8 cellular contexts compared by ENCODE assay signal in genomic region chr6:73854998-73855718, GRCh38.
DNase-seq lines count a peak whose midpoint lies in the region; ATAC-seq, FAIRE-seq and TF ChIP-seq lines count a peak whose summit lies in the region.

No MANE protein-coding gene starts in this region.

- ATAC-seq in HG03196 (IDR thresholded peaks at IDR 0.05; ENCODE audit: unreplicated experiment) (peak; percentile 56), GM21529 (IDR thresholded peaks at IDR 0.05; ENCODE audit: unreplicated experiment) (no peak)

- TF ChIP-seq POLR2A in transverse colon (IDR thresholded peaks at IDR 0.05), result no peak

- in situ Hi-C loops in G401 (cut with HindIII; ENCODE audit: low sequenced_read_pairs), result no loop called here
- in situ Hi-C loops in astrocyte of the spinal cord (cut with HindIII; ENCODE audit: low sequenced_read_pairs), result no loop called here
- in situ Hi-C loops in transverse colon (cut with MboI; ENCODE audit: low pct_ligation_motif_present in 1 of 4, low pct_unique_long_range_greater_than_20kb in 1 of 4, low sequenced_read_pairs in 3 of 4), result loop anchor here in 2 of 4 donors (25.0 kb wide), 1 partner anchor 1357 kb away; the partner anchor contains the start of gene COL12A1 (in 2 of the 2)

- DNase-seq in G401 (ENCODE audit: low spot score), result peak; percentile 32
- peak; percentile 25 for DNase-seq in NCI-H526 treated with DMSO at 0.1 percent for 48 hours (lab: John Stamatoyannopoulos, UW)
- peak; percentile 67 for DNase-seq in astrocyte of the spinal cord (ENCODE audit: low read depth, low spot score)
- DNase-seq in transverse colon, result no peak

- peak; percentile 60 for TF ChIP-seq CTCF in astrocyte of the spinal cord (IDR thresholded peaks at IDR 0.05; ENCODE audit: low read depth, low read length)
- peak; percentile 53 to 81 (median 73) for TF ChIP-seq CTCF in transverse colon (IDR thresholded peaks at IDR 0.05)

- H3K4me3 ChIP-seq in astrocyte of the spinal cord (ENCODE audit: low read depth, low read length) (no peak overlapping the region), transverse colon (no peak overlapping the region)

- no peak for TF ChIP-seq EP300 in transverse colon (IDR thresholded peaks at IDR 0.05; ENCODE audit: low read depth)

- peak overlapping the region in 2 of 4 donors; percentile 16 to 34 for H3K27ac ChIP-seq in transverse colon

- H3K27me3 ChIP-seq in transverse colon, result no peaks in the 10 kb centered on the region

- H3K36me3 ChIP-seq in transverse colon, result no peaks in the 10 kb centered on the region

- H3K9me3 ChIP-seq in transverse colon, result no peaks in the 10 kb centered on the region

- peaks cover 0 to 4% (median 0%) of the 10 kb centered on the region in 4 donors for H3K4me1 ChIP-seq in transverse colon

- 12 to 15% methylated on average over 5 of the region's 5 CpGs for WGBS in transverse colon (ENCODE audit: low coverage in 1 of 2), 2 donors

- intact Hi-C loops in transverse colon (cut with DNase I; ENCODE audit: low total_unique reads), result loop anchor here (2.0 kb wide), 1 partner anchor 1354 kb away; no protein-coding TSS in a partner anchor

- FAIRE-seq in A204.1 (lab: Jason Lieb, UNC), result peak; percentile 92
- FAIRE-seq in islet of Langerhans (lab: Jason Lieb, UNC), result peak; percentile 82
